1 cellular context compared by ENCODE assay signal in the genomic region with DNA sequence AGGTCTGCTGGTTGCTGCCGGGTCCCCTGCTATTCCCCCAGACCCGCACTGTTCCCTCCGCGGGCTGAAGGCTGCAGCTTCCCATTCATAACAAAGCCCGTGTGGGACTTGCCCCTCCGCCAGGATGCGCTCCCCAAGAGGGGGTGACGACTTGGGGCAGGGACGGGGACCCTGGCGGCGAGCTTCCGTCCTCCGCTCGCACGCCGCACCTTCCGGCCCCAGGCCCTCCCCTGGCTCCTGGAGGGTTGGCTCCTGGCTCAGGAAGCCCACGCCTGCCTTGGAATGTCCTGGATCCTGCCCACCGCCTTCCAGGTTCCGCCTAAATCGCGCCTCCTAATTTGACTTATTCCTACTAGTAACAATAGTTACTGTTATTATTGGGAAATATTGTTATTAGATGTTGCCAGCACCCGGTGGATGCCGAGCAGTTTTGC.
TF ChIP-seq lines count a peak whose summit lies in the region.

No MANE protein-coding gene starts in this region.

TF ChIP-seq in HCT116, 20 proteins besides CTCF, POLR2A, EP300 and RAD21:
- TF ChIP-seq EZH2phosphoT487 (IDR thresholded peaks at IDR 0.05; ENCODE audit: borderline replicate concordance): no peak
- TF ChIP-seq ZFX (IDR thresholded peaks at IDR 0.05): no peak
- TF ChIP-seq, protein P1, sequence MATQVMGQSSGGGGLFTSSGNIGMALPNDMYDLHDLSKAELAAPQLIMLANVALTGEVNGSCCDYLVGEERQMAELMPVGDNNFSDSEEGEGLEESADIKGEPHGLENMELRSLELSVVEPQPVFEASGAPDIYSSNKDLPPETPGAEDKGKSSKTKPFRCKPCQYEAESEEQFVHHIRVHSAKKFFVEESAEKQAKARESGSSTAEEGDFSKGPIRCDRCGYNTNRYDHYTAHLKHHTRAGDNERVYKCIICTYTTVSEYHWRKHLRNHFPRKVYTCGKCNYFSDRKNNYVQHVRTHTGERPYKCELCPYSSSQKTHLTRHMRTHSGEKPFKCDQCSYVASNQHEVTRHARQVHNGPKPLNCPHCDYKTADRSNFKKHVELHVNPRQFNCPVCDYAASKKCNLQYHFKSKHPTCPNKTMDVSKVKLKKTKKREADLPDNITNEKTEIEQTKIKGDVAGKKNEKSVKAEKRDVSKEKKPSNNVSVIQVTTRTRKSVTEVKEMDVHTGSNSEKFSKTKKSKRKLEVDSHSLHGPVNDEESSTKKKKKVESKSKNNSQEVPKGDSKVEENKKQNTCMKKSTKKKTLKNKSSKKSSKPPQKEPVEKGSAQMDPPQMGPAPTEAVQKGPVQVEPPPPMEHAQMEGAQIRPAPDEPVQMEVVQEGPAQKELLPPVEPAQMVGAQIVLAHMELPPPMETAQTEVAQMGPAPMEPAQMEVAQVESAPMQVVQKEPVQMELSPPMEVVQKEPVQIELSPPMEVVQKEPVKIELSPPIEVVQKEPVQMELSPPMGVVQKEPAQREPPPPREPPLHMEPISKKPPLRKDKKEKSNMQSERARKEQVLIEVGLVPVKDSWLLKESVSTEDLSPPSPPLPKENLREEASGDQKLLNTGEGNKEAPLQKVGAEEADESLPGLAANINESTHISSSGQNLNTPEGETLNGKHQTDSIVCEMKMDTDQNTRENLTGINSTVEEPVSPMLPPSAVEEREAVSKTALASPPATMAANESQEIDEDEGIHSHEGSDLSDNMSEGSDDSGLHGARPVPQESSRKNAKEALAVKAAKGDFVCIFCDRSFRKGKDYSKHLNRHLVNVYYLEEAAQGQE (IDR thresholded peaks at IDR 0.05; ENCODE audit: low read depth): no peak
- no peak for TF ChIP-seq ZNF274 (IDR thresholded peaks at IDR 0.05; ENCODE audit: low read depth, low read length)
- TF ChIP-seq POLR2AphosphoS5 (IDR thresholded peaks at IDR 0.05; ENCODE audit: low read depth, low read length): peak; percentile 61; the same call in 1 of the 2 replicates
- no peak for TF ChIP-seq YY1 (IDR thresholded peaks at IDR 0.05; ENCODE audit: extremely low read depth, insufficient replicate concordance, low read depth, low read length)
